In genomic region chr7:65006094-65006992, GRCh38 we compare ENCODE assay signal across 1 cellular context.
TF ChIP-seq lines count a peak whose summit lies in the region.

Gene ERV3-1 (minus strand): TSS chr7:65006687. CDS start chr7:64993026, 13,661 bp downstream.

TF ChIP-seq in HepG2, 621 proteins besides CTCF, POLR2A, EP300 and RAD21 (continued from another document and continues in another):
- TF ChIP-seq KDM5B (CRISPR knock-in tag; IDR thresholded peaks at IDR 0.05; ENCODE audit: borderline replicate concordance): peak; percentile 79; the same call in 1 of the 2 replicates
- TF ChIP-seq ZNF580 (CRISPR knock-in tag; IDR thresholded peaks at IDR 0.05; ENCODE audit: borderline replicate concordance, low read depth): peak; percentile 77; the same call in 1 of the 2 replicates
- TF ChIP-seq TGIF2 (CRISPR knock-in tag; IDR thresholded peaks at IDR 0.05): peak; percentile 75
- no peak for TF ChIP-seq TBL1XR1 (IDR thresholded peaks at IDR 0.05; ENCODE audit: borderline replicate concordance, low read length, partially characterized antibody)
- TF ChIP-seq GABPA (IDR thresholded peaks at IDR 0.05; ENCODE audit: low read depth, low read length): no peak
- peak; percentile 65 for TF ChIP-seq GABPA (CRISPR knock-in tag; IDR thresholded peaks at IDR 0.05; ENCODE audit: low read depth)
- no peak for TF ChIP-seq ZNF383 (CRISPR knock-in tag; IDR thresholded peaks at IDR 0.05; ENCODE audit: borderline replicate concordance)
- TF ChIP-seq DBP (CRISPR knock-in tag; IDR thresholded peaks at IDR 0.05; ENCODE audit: not compliant biosample characterization): peak; percentile 43
- 0 out of 2 replicates have a peak, but pooled peaks have one; percentile 66 for TF ChIP-seq HOXA5 (CRISPR knock-in tag; IDR thresholded peaks at IDR 0.05)
- no peak for TF ChIP-seq CBX2 (IDR thresholded peaks at IDR 0.05; ENCODE audit: low read depth, low read length)
- TF ChIP-seq CBX2 (CRISPR knock-in tag; IDR thresholded peaks at IDR 0.05; ENCODE audit: low read depth): no peak
- peak; percentile 45; the same call in 1 of the 2 replicates for TF ChIP-seq ZNF670 (CRISPR knock-in tag; IDR thresholded peaks at IDR 0.05; ENCODE audit: borderline replicate concordance)
- no peak for TF ChIP-seq ZNF792 (CRISPR knock-in tag; IDR thresholded peaks at IDR 0.05)
- TF ChIP-seq GTF2F1 (IDR thresholded peaks at IDR 0.05; ENCODE audit: low read length): no peak
- peak; percentile 86; the same call in 1 of the 2 replicates for TF ChIP-seq GLI4 (CRISPR knock-in tag; IDR thresholded peaks at IDR 0.05; ENCODE audit: borderline replicate concordance)
- TF ChIP-seq ZNF318 (CRISPR knock-in tag; IDR thresholded peaks at IDR 0.05): no peak
- no peak for TF ChIP-seq LBX2 (CRISPR knock-in tag; IDR thresholded peaks at IDR 0.05; ENCODE audit: borderline replicate concordance)
- TF ChIP-seq REST (IDR thresholded peaks at IDR 0.05; ENCODE audit: borderline replicate concordance in 1 of 2, low read depth in 1 of 2, low read length in 2 of 2): peak in 1 of 2 experiments; percentile 65; a peak in 1 of 4 replicates
- TF ChIP-seq ZNF749 (CRISPR knock-in tag; IDR thresholded peaks at IDR 0.05; ENCODE audit: borderline replicate concordance): peak; percentile 54; the same call in 1 of the 2 replicates
- TF ChIP-seq CC2D1A (CRISPR knock-in tag; IDR thresholded peaks at IDR 0.05): no peak
- no peak for TF ChIP-seq NFIC (IDR thresholded peaks at IDR 0.05; ENCODE audit: low read length)
- TF ChIP-seq RARA (CRISPR knock-in tag; IDR thresholded peaks at IDR 0.05): 0 out of 2 replicates have a peak, but pooled peaks have one; percentile 2
- no peak; the same call in 1 of the 2 replicates for TF ChIP-seq MIER2 (CRISPR knock-in tag; IDR thresholded peaks at IDR 0.05)
- TF ChIP-seq TRIM24 (CRISPR knock-in tag; IDR thresholded peaks at IDR 0.05): no peak
- TF ChIP-seq RNF219 (CRISPR knock-in tag; IDR thresholded peaks at IDR 0.05): no peak
- TF ChIP-seq HOXA3 (CRISPR knock-in tag; IDR thresholded peaks at IDR 0.05): no peak; the same call in none of the 2 replicates
- TF ChIP-seq STAT5B (CRISPR knock-in tag; IDR thresholded peaks at IDR 0.05): peak; percentile 51; the same call in 1 of the 2 replicates
- TF ChIP-seq SIN3A (IDR thresholded peaks at IDR 0.05; ENCODE audit: borderline replicate concordance, low read depth, low read length): peak; percentile 93; the same call in 1 of the 2 replicates
- no peak for TF ChIP-seq ZFP37 (CRISPR knock-in tag; IDR thresholded peaks at IDR 0.05; ENCODE audit: borderline replicate concordance)
- no peak for TF ChIP-seq CSRNP1 (CRISPR knock-in tag; IDR thresholded peaks at IDR 0.05)
- TF ChIP-seq AHDC1 (CRISPR knock-in tag; IDR thresholded peaks at IDR 0.05; ENCODE audit: borderline replicate concordance): peak; percentile 48; the same call in 1 of the 2 replicates
